In genomic region chr5:9340095-9340494, GRCh38 we compare ENCODE assay signal across 28 cellular contexts.
"Had no signal": no experiment of that assay in that cellular context is flagged by ENCODE, and none has a peak within 500 bp of the region (broad histone marks: within the 10 kb centered on the region; RNA-seq: fewer than 3 reads in every experiment).

No MANE protein-coding gene starts in this region.

- H3K4me1 Mint-ChIP-seq: activated B cell treated with CpG ODN at 0.5 μM for 24 hours; activated CD4-positive, alpha-beta T cell treated with anti-CD3 and anti-CD28 coated beads, Interleukin-2, amount 10 ng/mL, durations not matched to agents 24 days and 14 days; activated CD8-positive, alpha-beta memory T cell treated with anti-CD3 and anti-CD28 coated beads, Interleukin-2, amount 10 ng/mL, durations not matched to agents 7 days and 5 days; activated naive CD8-positive, alpha-beta T cell treated with anti-CD3 and anti-CD28 coated beads, Interleukin-2, amount 50 U/mL, for 24 hours; T-cell had no signal

- H3K4me3 ChIP-seq: cardiac muscle cell, K562, PC-9, SK-N-MC had no signal

- ATAC-seq: activated CD8-positive, alpha-beta memory T cell treated with anti-CD3 and anti-CD28 coated beads, Interleukin-2, amount 10 ng/mL, durations not matched to agents 7 days and 5 days; activated naive CD4-positive, alpha-beta T cell treated with anti-CD3 and anti-CD28 coated beads, Interleukin-2, amount 50 U/mL, for 72 hours; activated naive CD8-positive, alpha-beta T cell treated with anti-CD3 and anti-CD28 coated beads, Interleukin-2, amount 50 U/mL, for 24 hours; K562; T-cell had no signal

- H3K4me3 Mint-ChIP-seq: activated B cell treated with CpG ODN at 0.5 μM for 24 hours; activated CD4-positive, alpha-beta T cell treated with anti-CD3 and anti-CD28 coated beads, Interleukin-2, amount 10 ng/mL, durations not matched to agents 24 days and 14 days; activated CD8-positive, alpha-beta memory T cell treated with anti-CD3 and anti-CD28 coated beads, Interleukin-2, amount 10 ng/mL, durations not matched to agents 7 days and 5 days; activated naive CD8-positive, alpha-beta T cell treated with anti-CD3 and anti-CD28 coated beads, Interleukin-2, amount 50 U/mL, for 24 hours; activated T-cell treated with anti-CD3 and anti-CD28 coated beads, Interleukin-2, amount 50 U/mL, for 24 hours; activated T-helper 1 cell treated with anti-CD3 and anti-CD28 coated beads, Interleukin-12 subunit alpha, Interleukin-12 subunit beta, Interleukin-2, Interleukin-4 antibody, amounts not matched to agents 30 ng/mL and 10 ng/mL and 1 ng/mL, durations not matched to agents 14 hours and 24 hours and 36 hours; T-cell had no signal

- H3K27me3 Mint-ChIP-seq: activated B cell treated with CpG ODN at 0.5 μM for 24 hours; activated CD4-positive, alpha-beta T cell treated with anti-CD3 and anti-CD28 coated beads, Interleukin-2, amount 10 ng/mL, durations not matched to agents 24 days and 14 days; activated CD8-positive, alpha-beta memory T cell treated with anti-CD3 and anti-CD28 coated beads, Interleukin-2, amount 10 ng/mL, durations not matched to agents 7 days and 5 days; activated naive CD8-positive, alpha-beta T cell treated with anti-CD3 and anti-CD28 coated beads, Interleukin-2, amount 50 U/mL, for 24 hours; activated T-cell treated with anti-CD3 and anti-CD28 coated beads, Interleukin-2, amount 50 U/mL, for 24 hours; T-cell had no signal

- DNase-seq: activated B cell treated with CpG ODN at 0.5 μM for 24 hours; activated CD4-positive, alpha-beta T cell treated with anti-CD3 and anti-CD28 coated beads for 1 hour; activated CD4-positive, alpha-beta T cell treated with anti-CD3 and anti-CD28 coated beads, Interleukin-2, amount 10 ng/mL, durations not matched to agents 24 days and 14 days; activated CD4-positive, alpha-beta T cell treated with anti-CD3 and anti-CD28 coated beads, Interleukin-2, amount 50 U/mL, for 48 hours; activated CD8-positive, alpha-beta memory T cell treated with anti-CD3 and anti-CD28 coated beads, Interleukin-2, amount 10 ng/mL, durations not matched to agents 7 days and 5 days; activated effector memory CD4-positive, alpha-beta T cell treated with anti-CD3 and anti-CD28 coated beads, Interleukin-2, amount 50 U/mL, for 16 hours; activated naive CD4-positive, alpha-beta T cell treated with Interleukin-2 at 50 U/mL for 16 hours; activated naive CD8-positive, alpha-beta T cell treated with anti-CD3 and anti-CD28 coated beads, Interleukin-2, amount 50 U/mL, for 24 hours; activated T-cell treated with anti-CD3 and anti-CD28 coated beads, Interleukin-2, amount 50 U/mL, for 24 hours; amygdala; brain microvascular endothelial cell; Karpas-422; MM.1S; NCI-H1105; NCI-H1436; NCI-H1694 treated with DMSO at 0.1 percent for 48 hours; NCI-H2029 treated with DMSO at 0.1 percent for 48 hours; NCI-H446; NCI-H524; PC-9; T-cell; T-helper 2 cell; T1000 had no signal

- H3K36me3 Mint-ChIP-seq: activated CD8-positive, alpha-beta memory T cell treated with anti-CD3 and anti-CD28 coated beads, Interleukin-2, amount 10 ng/mL, durations not matched to agents 7 days and 5 days; activated naive CD4-positive, alpha-beta T cell treated with anti-CD3 and anti-CD28 coated beads, Interleukin-2, amount 50 U/mL, for 72 hours; T-cell had no signal

- H3K9me3 Mint-ChIP-seq: activated T-helper 1 cell treated with anti-CD3 and anti-CD28 coated beads, Interleukin-12 subunit alpha, Interleukin-12 subunit beta, Interleukin-2, Interleukin-4 antibody, amounts not matched to agents 30 ng/mL and 10 ng/mL and 1 ng/mL, durations not matched to agents 14 hours and 24 hours and 36 hours had no signal

- H3K27ac Mint-ChIP-seq: activated B cell treated with CpG ODN at 0.5 μM for 24 hours; activated CD4-positive, alpha-beta T cell treated with anti-CD3 and anti-CD28 coated beads, Interleukin-2, amount 10 ng/mL, durations not matched to agents 24 days and 14 days; activated CD8-positive, alpha-beta memory T cell treated with anti-CD3 and anti-CD28 coated beads, Interleukin-2, amount 10 ng/mL, durations not matched to agents 7 days and 5 days; activated naive CD4-positive, alpha-beta T cell treated with anti-CD3 and anti-CD28 coated beads, Interleukin-2, amount 50 U/mL, for 72 hours; activated naive CD8-positive, alpha-beta T cell treated with anti-CD3 and anti-CD28 coated beads, Interleukin-2, amount 50 U/mL, for 24 hours; activated T-cell treated with anti-CD3 and anti-CD28 coated beads, Interleukin-2, amount 50 U/mL, for 24 hours; activated T-helper 1 cell treated with anti-CD3 and anti-CD28 coated beads, Interleukin-12 subunit alpha, Interleukin-12 subunit beta, Interleukin-2, Interleukin-4 antibody, amounts not matched to agents 30 ng/mL and 10 ng/mL and 1 ng/mL, durations not matched to agents 14 hours and 24 hours and 36 hours; T-cell had no signal
